In the genomic region with DNA sequence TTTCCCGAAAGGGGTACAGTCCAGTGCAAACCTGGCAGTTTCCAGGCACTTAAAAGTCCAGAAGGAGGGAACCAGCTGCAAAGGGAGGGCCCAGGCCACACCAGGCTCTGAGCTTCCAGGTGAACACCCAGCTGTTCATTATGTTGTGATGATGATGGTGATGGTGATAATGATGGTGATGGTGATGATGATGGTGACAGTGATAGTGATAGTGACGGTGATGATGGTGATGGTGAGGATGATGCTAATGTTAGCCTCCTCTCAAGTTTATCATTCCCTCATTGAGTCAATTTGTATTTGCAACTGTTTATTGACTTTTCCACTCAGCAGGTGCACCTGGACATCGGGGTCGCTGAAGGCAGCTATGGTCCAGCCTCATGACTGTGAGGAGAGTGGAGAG, we compare ENCODE assay signal across 20 cellular contexts.
A peak's percentile ranks its signal among the peaks of the same experiment; 100 is the strongest.
DNase-seq lines count a peak whose midpoint lies in the region; ATAC-seq and TF ChIP-seq lines count a peak whose summit lies in the region.
"Had no signal": no experiment of that assay in that cellular context is flagged by ENCODE, and none has a peak within 500 bp of the region (broad histone marks: within the 10 kb centered on the region; RNA-seq: fewer than 3 reads in every experiment).

No MANE protein-coding gene starts in this region.

- H3K4me3 ChIP-seq in IMR-90 (ENCODE audit: insufficient read depth, low read depth, low read length) (no peak overlapping the region), parathyroid adenoma (ENCODE audit: low read depth, low read length) (no peak overlapping the region), mucosa of descending colon (no peak overlapping the region)
- H3K4me3 ChIP-seq: spleen, stomach had no signal

- DNase-seq in activated naive CD4-positive, alpha-beta T cell treated with anti-CD3 and anti-CD28 coated beads, Interleukin-2, amount 10 ng/mL, durations not matched to agents 7 days and 5 days: no peak
- DNase-seq in activated naive CD4-positive, alpha-beta T cell treated with anti-CD3 and anti-CD28 coated beads, Interleukin-2, amount 50 U/mL, for 16 hours: no peak
- DNase-seq in IMR-90 (no peak), NCI-H2171 treated with DMSO at 0.1 percent for 48 hours (lab: John Stamatoyannopoulos, UW) (no peak), mucosa of descending colon (no peak)
- DNase-seq in T-helper 2 cell treated with Interferon-gamma antibody and Interleukin-4, amounts not matched to agents 5 μg/mL and 100 μg/mL, for 36 hours (ENCODE audit: low spot score): no peak
- DNase-seq: activated gamma-delta T cell treated with Interleukin-2 at 50 U/mL for 16 hours; Caco-2; HFFc6; mesendoderm; naive B cell; SK-N-SH; spleen; stimulated activated CD4-positive, alpha-beta T cell treated with anti-CD3 and anti-CD28 coated beads, Interleukin-4, amount 100 ng/mL, for 1 hour; stomach; T1000; trophoblast cell had no signal

- no peak overlapping the region for H2AK5ac ChIP-seq in IMR-90 (ENCODE audit: low read depth, low read length)

- H3K36me3 Mint-ChIP-seq in activated naive CD4-positive, alpha-beta T cell treated with anti-CD3 and anti-CD28 coated beads, Interleukin-2, amount 10 ng/mL, durations not matched to agents 7 days and 5 days: no peaks in the 10 kb centered on the region
- no peaks in the 10 kb centered on the region for H3K36me3 Mint-ChIP-seq in T-helper 2 cell treated with Interferon-gamma antibody and Interleukin-4, amounts not matched to agents 5 μg/mL and 100 μg/mL, for 36 hours (ENCODE audit: low read depth)
- H3K36me3 Mint-ChIP-seq: WTC11 had no signal

- peaks cover 79% of the 10 kb centered on the region for H3K4me1 Mint-ChIP-seq in activated naive CD4-positive, alpha-beta T cell treated with anti-CD3 and anti-CD28 coated beads, Interleukin-2, amount 10 ng/mL, durations not matched to agents 7 days and 5 days
- peaks cover 71% of the 10 kb centered on the region for H3K4me1 Mint-ChIP-seq in T-helper 2 cell treated with Interferon-gamma antibody and Interleukin-4, amounts not matched to agents 5 μg/mL and 100 μg/mL, for 36 hours (ENCODE audit: low read depth)

- no peaks in the 10 kb centered on the region for H3K9me1 ChIP-seq in IMR-90 (ENCODE audit: insufficient read depth, low read length)

- H3K79me2 ChIP-seq in parathyroid adenoma: peaks cover 8% of the 10 kb centered on the region

- H2AK9ac ChIP-seq in IMR-90 (replicated peaks; ENCODE audit: low read depth, low read length, poor library complexity): no peak overlapping the region

- H3K9me3 ChIP-seq in IMR-90 (ENCODE audit: control insufficient read depth, insufficient read depth, low read length): no peaks in the 10 kb centered on the region
- no peaks in the 10 kb centered on the region for H3K9me3 ChIP-seq in parathyroid adenoma (ENCODE audit: control insufficient read depth, low read length)
- H3K9me3 ChIP-seq in mucosa of descending colon: no peaks in the 10 kb centered on the region
- H3K9me3 ChIP-seq: Caco-2, SK-N-SH, spleen, stomach had no signal

- H2BK20ac ChIP-seq in IMR-90 (ENCODE audit: low read depth, low read length): no peak overlapping the region

- TF ChIP-seq RAD21 in IMR-90 (IDR thresholded peaks at IDR 0.05; ENCODE audit: low read length): no peak

- TF ChIP-seq POLR2A in IMR-90 (IDR thresholded peaks at IDR 0.05; ENCODE audit: low read depth, low read length): no peak

- no peak overlapping the region for H2BK120ac ChIP-seq in IMR-90 (ENCODE audit: low read depth, low read length)

- intact Hi-C loops in IMR-90 (cut with micrococcal nuclease) (no loop called here), mucosa of descending colon (cut with DNase I, micrococcal nuclease) (no loop called here)

- no CpG with 5 or more reads among the region's 4 CpGs for WGBS in IMR-90 (ENCODE audit: extremely low coverage in 2 of 2, insufficient read length in 1 of 2), 2 experiments

- CTCF ChIA-PET in activated naive CD4-positive, alpha-beta T cell treated with anti-CD3 and anti-CD28 coated beads, Interleukin-2, amount 10 ng/mL, durations not matched to agents 7 days and 5 days (lab: Charles Lee): interaction anchor here (0.8 to 2.3 kb wide), 3 partner anchors 10 to 61 kb away, joined by 5 to 8 read pairs (median 7); no protein-coding TSS in a partner anchor
- CTCF ChIA-PET in IMR-90 (lab: Yijun Ruan, JAX): no interaction called here

- no peaks in the 10 kb centered on the region for H3K9me3 Mint-ChIP-seq in activated naive CD4-positive, alpha-beta T cell treated with anti-CD3 and anti-CD28 coated beads, Interleukin-2, amount 10 ng/mL, durations not matched to agents 7 days and 5 days
- no peaks in the 10 kb centered on the region for H3K9me3 Mint-ChIP-seq in T-helper 2 cell treated with Interferon-gamma antibody and Interleukin-4, amounts not matched to agents 5 μg/mL and 100 μg/mL, for 36 hours
- H3K9me3 Mint-ChIP-seq: HFFc6, WTC11 had no signal

- H4K91ac ChIP-seq in IMR-90 (ENCODE audit: insufficient read depth, low read depth, low read length): no peak overlapping the region

- H3K4me1 ChIP-seq in IMR-90 (ENCODE audit: control insufficient read depth, insufficient read depth, low read length) (peaks cover 1% of the 10 kb centered on the region; the same call in 1 of the 2 replicates), parathyroid adenoma (peaks cover 52% of the 10 kb centered on the region), mucosa of descending colon (ENCODE audit: low read depth) (peaks cover 23% of the 10 kb centered on the region)

- dilution Hi-C loops in IMR-90 (cut with HindIII; ENCODE audit: low sequenced_read_pairs, unreplicated experiment): no loop called here

- H3K23ac ChIP-seq in IMR-90 (ENCODE audit: low read depth, low read length): no peak overlapping the region

- H4K5ac ChIP-seq in IMR-90 (ENCODE audit: low read depth, low read length): no peak overlapping the region

- ATAC-seq in IMR-90 (ENCODE audit: low read depth) (no peak), HG03108 (IDR thresholded peaks at IDR 0.05; ENCODE audit: unreplicated experiment) (no peak), mucosa of descending colon (no peak)
- ATAC-seq: WTC11 had no signal

- no peak overlapping the region for H3K27ac ChIP-seq in IMR-90 (ENCODE audit: insufficient read depth, low read length)
- H3K27ac ChIP-seq in parathyroid adenoma: peak overlapping the region; percentile 8
- H3K27ac ChIP-seq: stomach had no signal

- peak overlapping the region; percentile 6 for H3K27ac Mint-ChIP-seq in activated naive CD4-positive, alpha-beta T cell treated with anti-CD3 and anti-CD28 coated beads, Interleukin-2, amount 10 ng/mL, durations not matched to agents 7 days and 5 days
- H3K27ac Mint-ChIP-seq in T-helper 2 cell treated with Interferon-gamma antibody and Interleukin-4, amounts not matched to agents 5 μg/mL and 100 μg/mL, for 36 hours: no peak overlapping the region
- H3K27ac Mint-ChIP-seq: HFFc6, WTC11 had no signal

- no peak overlapping the region for H3K4me2 ChIP-seq in IMR-90 (ENCODE audit: low read depth, low read length)
- no peak overlapping the region for H3K4me2 ChIP-seq in parathyroid adenoma (ENCODE audit: low read length)
- H3K4me2 ChIP-seq: SK-N-SH had no signal

- H2BK15ac ChIP-seq in IMR-90 (ENCODE audit: low read depth, low read length): no peak overlapping the region

- in situ Hi-C loops in IMR-90 (cut with MboI; ENCODE audit: low sequenced_read_pairs): no loop called here

- POLR2A ChIA-PET in IMR-90 (lab: Charles Lee; ENCODE audit: unreplicated experiment): no interaction called here

- H3K14ac ChIP-seq in IMR-90 (replicated peaks; ENCODE audit: low read depth, low read length): no peak overlapping the region

- H2BK5ac ChIP-seq in IMR-90 (ENCODE audit: low read depth, low read length, poor library complexity, severe bottlenecking): no peak overlapping the region

- H2AFZ ChIP-seq in IMR-90 (replicated peaks; ENCODE audit: low read length, poor library complexity): peak overlapping the region; percentile 28
- no peak overlapping the region for H2AFZ ChIP-seq in parathyroid adenoma

- no peak overlapping the region for H3K4ac ChIP-seq in IMR-90 (ENCODE audit: low read depth, low read length)

- H3K27me3 ChIP-seq in IMR-90 (ENCODE audit: control insufficient read depth, insufficient read depth, low read length): peaks cover 2% of the 10 kb centered on the region; the same call in 1 of the 2 replicates
- no peaks in the 10 kb centered on the region for H3K27me3 ChIP-seq in parathyroid adenoma (ENCODE audit: control insufficient read depth, insufficient read depth, low read length)

- no peak for TF ChIP-seq CTCF in IMR-90 (conservative IDR thresholded peaks at IDR 0.05; ENCODE audit: low read depth, low read length)
- no peak for TF ChIP-seq CTCF in parathyroid adenoma (IDR thresholded peaks at IDR 0.05)
- TF ChIP-seq CTCF in mucosa of descending colon (IDR thresholded peaks at IDR 0.05): no peak

- H3K9ac ChIP-seq in IMR-90 (ENCODE audit: low read depth, low read length): no peak overlapping the region
- H3K9ac ChIP-seq in parathyroid adenoma: no peak overlapping the region
- H3K9ac ChIP-seq: SK-N-SH had no signal

- BruUV-seq in IMR-90 (replicated peaks; lab: Mats Ljungman, UMichigan): no TSS peak

- H3K36me3 ChIP-seq in IMR-90 (ENCODE audit: control insufficient read depth, insufficient read depth, low read length): no peaks in the 10 kb centered on the region
- H3K36me3 ChIP-seq in parathyroid adenoma (ENCODE audit: control insufficient read depth, insufficient read depth, low read length): no peaks in the 10 kb centered on the region
- no peaks in the 10 kb centered on the region for H3K36me3 ChIP-seq in mucosa of descending colon (ENCODE audit: low read depth)
- H3K36me3 ChIP-seq: spleen, stomach had no signal

- H3K4me3 Mint-ChIP-seq in activated naive CD4-positive, alpha-beta T cell treated with anti-CD3 and anti-CD28 coated beads, Interleukin-2, amount 10 ng/mL, durations not matched to agents 7 days and 5 days: no peak overlapping the region
- H3K4me3 Mint-ChIP-seq in T-helper 2 cell treated with Interferon-gamma antibody and Interleukin-4, amounts not matched to agents 5 μg/mL and 100 μg/mL, for 36 hours: peak overlapping the region; percentile 35
- H3K4me3 Mint-ChIP-seq: HFFc6, naive B cell, WTC11 had no signal

- no peaks in the 10 kb centered on the region for H3K79me1 ChIP-seq in IMR-90 (ENCODE audit: low read depth in 1 of 2, low read length in 2 of 2)

- no peak overlapping the region for H4K8ac ChIP-seq in IMR-90 (ENCODE audit: low read depth in 2 of 2, low read length in 2 of 2)

- peaks cover 7% of the 10 kb centered on the region for H3K27me3 Mint-ChIP-seq in activated naive CD4-positive, alpha-beta T cell treated with anti-CD3 and anti-CD28 coated beads, Interleukin-2, amount 10 ng/mL, durations not matched to agents 7 days and 5 days
- no peaks in the 10 kb centered on the region for H3K27me3 Mint-ChIP-seq in T-helper 2 cell treated with Interferon-gamma antibody and Interleukin-4, amounts not matched to agents 5 μg/mL and 100 μg/mL, for 36 hours (ENCODE audit: low read depth)

- no peak overlapping the region for H3K18ac ChIP-seq in IMR-90 (ENCODE audit: low read depth, low read length)

- H4K20me1 ChIP-seq in IMR-90 (ENCODE audit: insufficient read depth, low read length): no peaks in the 10 kb centered on the region

- H3K56ac ChIP-seq in IMR-90 (ENCODE audit: extremely low read depth, insufficient read depth, low read length): no peak overlapping the region
